ENCODE assay signal across 38 cellular contexts in genomic region chr2:39466311-39466710, GRCh38.
"Had no signal": no experiment of that assay in that cellular context is flagged by ENCODE, and none has a peak within 500 bp of the region (broad histone marks: within the 10 kb centered on the region; RNA-seq: fewer than 3 reads in every experiment).

No MANE protein-coding gene starts in this region.

- H3K4me1 Mint-ChIP-seq: central memory CD8-positive, alpha-beta T cell had no signal

- H3K36me3 Mint-ChIP-seq: activated CD8-positive, alpha-beta memory T cell treated with anti-CD3 and anti-CD28 coated beads, Interleukin-2, amount 10 ng/mL, durations not matched to agents 7 days and 5 days; activated naive CD4-positive, alpha-beta T cell treated with anti-CD3 and anti-CD28 coated beads, Interleukin-2, amount 10 ng/mL, durations not matched to agents 7 days and 5 days; activated naive CD4-positive, alpha-beta T cell treated with anti-CD3 and anti-CD28 coated beads, Interleukin-2, amount 50 U/mL, for 24 hours; brain had no signal

- H3K4me3 ChIP-seq: adrenal gland, cardiac muscle cell had no signal

- H3K27ac Mint-ChIP-seq: activated CD4-positive, alpha-beta memory T cell treated with anti-CD3 and anti-CD28 coated beads, Interleukin-2, amount 10 ng/mL, durations not matched to agents 7 days and 5 days; activated CD4-positive, alpha-beta T cell treated with anti-CD3 and anti-CD28 coated beads for 36 hours; activated CD4-positive, alpha-beta T cell treated with anti-CD3 and anti-CD28 coated beads, Interleukin-2, amount 10 ng/mL, durations not matched to agents 7 days and 5 days; activated CD8-positive, alpha-beta memory T cell treated with anti-CD3 and anti-CD28 coated beads, Interleukin-2, amount 10 ng/mL, durations not matched to agents 7 days and 5 days; activated CD8-positive, alpha-beta T cell treated with anti-CD3 and anti-CD28 coated beads, Interleukin-2, amount 10 ng/mL, durations not matched to agents 7 days and 5 days; activated naive CD4-positive, alpha-beta T cell treated with anti-CD3 and anti-CD28 coated beads, Interleukin-2, amount 10 ng/mL, durations not matched to agents 7 days and 5 days; activated naive CD4-positive, alpha-beta T cell treated with anti-CD3 and anti-CD28 coated beads, Interleukin-2, amount 50 U/mL, for 24 hours; activated naive CD8-positive, alpha-beta T cell treated with anti-CD3 and anti-CD28 coated beads for 36 hours; activated T-cell treated with anti-CD3 and anti-CD28 coated beads, Interleukin-2, amount 50 U/mL, for 24 hours; T-helper 1 cell treated with Interleukin-12 subunit alpha and Interleukin-12 subunit beta and Interleukin-4 antibody, amounts not matched to agents 30 μg/mL and 1 μg/mL, for 36 hours; T-helper 2 cell treated with Interferon-gamma antibody and Interleukin-4, amounts not matched to agents 5 μg/mL and 100 μg/mL, for 36 hours; WTC11 had no signal

- H3K27me3 Mint-ChIP-seq: activated CD4-positive, alpha-beta memory T cell treated with anti-CD3 and anti-CD28 coated beads, Interleukin-2, amount 10 ng/mL, durations not matched to agents 7 days and 5 days; activated CD4-positive, alpha-beta T cell treated with anti-CD3 and anti-CD28 coated beads for 36 hours; activated CD4-positive, alpha-beta T cell treated with anti-CD3 and anti-CD28 coated beads, Interleukin-2, amount 10 ng/mL, durations not matched to agents 7 days and 5 days; activated CD8-positive, alpha-beta memory T cell treated with anti-CD3 and anti-CD28 coated beads, Interleukin-2, amount 10 ng/mL, durations not matched to agents 7 days and 5 days; activated naive CD4-positive, alpha-beta T cell treated with anti-CD3 and anti-CD28 coated beads, Interleukin-2, amount 10 ng/mL, durations not matched to agents 7 days and 5 days; activated naive CD4-positive, alpha-beta T cell treated with anti-CD3 and anti-CD28 coated beads, Interleukin-2, amount 50 U/mL, for 24 hours; activated naive CD8-positive, alpha-beta T cell treated with anti-CD3 and anti-CD28 coated beads for 36 hours; activated T-cell treated with anti-CD3 and anti-CD28 coated beads, Interleukin-2, amount 50 U/mL, for 24 hours; brain; central memory CD8-positive, alpha-beta T cell had no signal

- FAIRE-seq: bronchial epithelial cell, TTC549 had no signal

- H3K9me3 Mint-ChIP-seq: activated CD4-positive, alpha-beta memory T cell treated with anti-CD3 and anti-CD28 coated beads, Interleukin-2, amount 10 ng/mL, durations not matched to agents 7 days and 5 days; activated CD4-positive, alpha-beta T cell treated with anti-CD3 and anti-CD28 coated beads, Interleukin-2, amount 10 ng/mL, durations not matched to agents 7 days and 5 days; activated naive CD4-positive, alpha-beta T cell treated with anti-CD3 and anti-CD28 coated beads, Interleukin-2, amount 10 ng/mL, durations not matched to agents 7 days and 5 days; activated naive CD4-positive, alpha-beta T cell treated with anti-CD3 and anti-CD28 coated beads, Interleukin-2, amount 50 U/mL, for 24 hours; activated naive CD8-positive, alpha-beta T cell treated with anti-CD3 and anti-CD28 coated beads for 36 hours; activated T-cell treated with anti-CD3 and anti-CD28 coated beads, Interleukin-2, amount 50 U/mL, for 24 hours; brain; central memory CD8-positive, alpha-beta T cell; T-helper 1 cell treated with Interleukin-12 subunit alpha and Interleukin-12 subunit beta and Interleukin-4 antibody, amounts not matched to agents 30 μg/mL and 1 μg/mL, for 36 hours; T-helper 2 cell treated with Interferon-gamma antibody and Interleukin-4, amounts not matched to agents 5 μg/mL and 100 μg/mL, for 36 hours; WTC11 had no signal

- H3K27me3 ChIP-seq: adrenal gland, cardiac muscle cell had no signal

- H3K36me3 ChIP-seq: adrenal gland, cardiac muscle cell, WERI-Rb-1 had no signal

- DNase-seq: activated CD4-positive, alpha-beta memory T cell treated with anti-CD3 and anti-CD28 coated beads, Interleukin-2, amount 10 ng/mL, durations not matched to agents 7 days and 5 days; activated CD4-positive, alpha-beta T cell treated with anti-CD3 and anti-CD28 coated beads for 1 hour; activated CD4-positive, alpha-beta T cell treated with anti-CD3 and anti-CD28 coated beads for 36 hours; activated CD4-positive, alpha-beta T cell treated with anti-CD3 and anti-CD28 coated beads for 48 hours; activated CD4-positive, alpha-beta T cell treated with anti-CD3 and anti-CD28 coated beads, Interleukin-2, amount 10 ng/mL, durations not matched to agents 7 days and 5 days; activated CD4-positive, alpha-beta T cell treated with anti-CD3 and anti-CD28 coated beads, Interleukin-2, amount 50 U/mL, for 48 hours; activated CD4-positive, CD25-positive, alpha-beta regulatory T cell; activated CD8-positive, alpha-beta memory T cell treated with anti-CD3 and anti-CD28 coated beads for 24 hours; activated CD8-positive, alpha-beta memory T cell treated with anti-CD3 and anti-CD28 coated beads, Interleukin-2, amount 10 ng/mL, durations not matched to agents 7 days and 5 days; activated CD8-positive, alpha-beta memory T cell treated with anti-CD3 and anti-CD28 coated beads, Interleukin-2, amount 50 U/mL, for 48 hours; activated CD8-positive, alpha-beta T cell treated with anti-CD3 and anti-CD28 coated beads, Interleukin-2, amount 10 ng/mL, durations not matched to agents 7 days and 5 days; activated effector memory CD4-positive, alpha-beta T cell treated with anti-CD3 and anti-CD28 coated beads, Interleukin-2, amount 50 U/mL, for 16 hours; activated gamma-delta T cell treated with Interleukin-2 at 50 U/mL for 16 hours; activated naive CD4-positive, alpha-beta T cell; activated naive CD4-positive, alpha-beta T cell treated with anti-CD3 and anti-CD28 coated beads, Interleukin-2, amount 10 ng/mL, durations not matched to agents 7 days and 5 days; activated naive CD8-positive, alpha-beta T cell treated with anti-CD3 and anti-CD28 coated beads for 36 hours; activated T-cell treated with anti-CD3 and anti-CD28 coated beads, Interleukin-2, amount 50 U/mL, for 24 hours; activated T-cell treated with anti-CD3 and anti-CD28 coated beads, Interleukin-2, amount 50 U/mL, for 48 hours; adrenal gland; amniotic stem cell; aorta; caudate nucleus; cerebellar nuclear complex; SW 1271; T-helper 1 cell; T-helper 2 cell; T-helper 9 cell; WERI-Rb-1 had no signal

- H3K27ac ChIP-seq: adrenal gland, cardiac muscle cell, WERI-Rb-1 had no signal

- H3K4me3 Mint-ChIP-seq: activated CD4-positive, alpha-beta memory T cell treated with anti-CD3 and anti-CD28 coated beads, Interleukin-2, amount 10 ng/mL, durations not matched to agents 7 days and 5 days; activated CD4-positive, alpha-beta T cell treated with anti-CD3 and anti-CD28 coated beads for 36 hours; activated CD4-positive, alpha-beta T cell treated with anti-CD3 and anti-CD28 coated beads, Interleukin-2, amount 10 ng/mL, durations not matched to agents 7 days and 5 days; activated CD8-positive, alpha-beta memory T cell treated with anti-CD3 and anti-CD28 coated beads, Interleukin-2, amount 10 ng/mL, durations not matched to agents 7 days and 5 days; activated CD8-positive, alpha-beta T cell treated with anti-CD3 and anti-CD28 coated beads, Interleukin-2, amount 10 ng/mL, durations not matched to agents 7 days and 5 days; activated naive CD4-positive, alpha-beta T cell treated with anti-CD3 and anti-CD28 coated beads, Interleukin-2, amount 10 ng/mL, durations not matched to agents 7 days and 5 days; activated naive CD4-positive, alpha-beta T cell treated with anti-CD3 and anti-CD28 coated beads, Interleukin-2, amount 50 U/mL, for 24 hours; activated naive CD8-positive, alpha-beta T cell treated with anti-CD3 and anti-CD28 coated beads for 36 hours; activated T-cell treated with anti-CD3 and anti-CD28 coated beads, Interleukin-2, amount 50 U/mL, for 24 hours; brain; central memory CD8-positive, alpha-beta T cell; T-helper 1 cell treated with Interleukin-12 subunit alpha and Interleukin-12 subunit beta and Interleukin-4 antibody, amounts not matched to agents 30 μg/mL and 1 μg/mL, for 36 hours; T-helper 2 cell treated with Interferon-gamma antibody and Interleukin-4, amounts not matched to agents 5 μg/mL and 100 μg/mL, for 36 hours; WTC11 had no signal

- ATAC-seq: activated CD4-positive, alpha-beta T cell treated with anti-CD3 and anti-CD28 coated beads for 36 hours; activated CD4-positive, CD25-positive, alpha-beta regulatory T cell treated with anti-CD3 and anti-CD28 coated beads, Interleukin-2, amount 50 U/mL, for 24 hours; activated CD8-positive, alpha-beta memory T cell treated with anti-CD3 and anti-CD28 coated beads, Interleukin-2, amount 10 ng/mL, durations not matched to agents 7 days and 5 days; activated CD8-positive, alpha-beta T cell treated with anti-CD3 and anti-CD28 coated beads, Interleukin-2, amount 10 ng/mL, durations not matched to agents 7 days and 5 days; WTC11 had no signal

- H3K9me3 ChIP-seq: adrenal gland had no signal
